In the genomic region with DNA sequence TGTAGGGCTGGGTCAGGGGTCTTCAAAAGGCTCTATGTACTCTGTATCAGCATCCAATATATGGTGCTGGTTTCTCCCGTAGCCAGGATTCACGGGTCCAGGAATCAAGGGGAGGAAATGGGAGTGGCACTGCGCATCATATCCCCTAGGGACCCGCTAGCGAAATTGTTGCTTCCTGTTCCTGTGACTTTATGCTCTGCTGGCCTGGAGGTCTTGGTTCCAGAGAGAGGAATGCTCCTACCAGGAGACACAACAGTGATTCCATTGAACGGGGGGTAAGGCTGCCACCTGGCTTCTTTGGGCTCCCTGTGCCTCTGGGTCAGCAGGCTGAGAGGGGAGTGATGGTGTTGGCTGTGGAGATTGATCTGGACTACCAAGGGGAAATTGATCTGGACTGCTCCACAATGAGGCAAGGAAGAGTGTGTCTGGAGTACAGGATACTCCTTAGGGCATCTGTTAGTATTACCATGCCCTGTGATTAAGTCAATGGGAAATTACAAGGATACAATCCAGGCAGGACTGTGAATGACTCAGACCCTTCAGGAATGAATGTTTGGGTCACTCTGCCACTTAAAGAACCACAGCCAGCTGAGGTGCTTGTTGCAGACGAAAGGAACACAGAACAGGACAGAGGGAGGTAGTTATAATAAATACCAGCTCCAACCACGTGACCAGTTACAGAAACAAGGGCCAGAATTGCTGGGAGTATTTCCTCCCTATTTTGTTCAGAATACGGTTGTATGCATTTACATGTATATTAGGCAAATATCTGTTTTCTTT, we compare ENCODE assay signal across 9 cellular contexts. TPM values are rescaled to one million over a fixed set of nuclear protein-coding genes. Genes with fewer than 3 reads are reported as not detected.
DNase-seq lines count a peak whose midpoint lies in the region; ATAC-seq and TF ChIP-seq lines count a peak whose summit lies in the region.
"Had no signal": no experiment of that assay in that cellular context is flagged by ENCODE, and none has a peak within 500 bp of the region (broad histone marks: within the 10 kb centered on the region; RNA-seq: fewer than 3 reads in every experiment).

No MANE protein-coding gene starts in this region.

- H3K27me3 ChIP-seq in PC-9 (ENCODE audit: insufficient read depth, low read depth) = no peaks in the 10 kb centered on the region
- no peaks in the 10 kb centered on the region for H3K27me3 ChIP-seq in esophagus muscularis mucosa
- H3K27me3 ChIP-seq in parathyroid adenoma (ENCODE audit: control insufficient read depth, insufficient read depth, low read length) = no peaks in the 10 kb centered on the region

- H3K4me1 ChIP-seq in PC-9 (replicated peaks; ENCODE audit: insufficient read depth) (peaks cover 51% of the 10 kb centered on the region), esophagus muscularis mucosa (peaks cover 47 to 99% (median 97%) of the 10 kb centered on the region in 4 donors), parathyroid adenoma (peaks cover 3% of the 10 kb centered on the region)

- H2AFZ ChIP-seq in PC-9 (no peak overlapping the region), parathyroid adenoma (no peak overlapping the region)

- no peak overlapping the region for H3K9ac ChIP-seq in parathyroid adenoma

- no peaks in the 10 kb centered on the region for H3K36me3 ChIP-seq in PC-9 (ENCODE audit: low read depth)
- peaks cover 0 to 16% (median 0%) of the 10 kb centered on the region in 4 donors for H3K36me3 ChIP-seq in esophagus muscularis mucosa
- no peaks in the 10 kb centered on the region for H3K36me3 ChIP-seq in parathyroid adenoma (ENCODE audit: control insufficient read depth, insufficient read depth, low read length)

- intact Hi-C loops in PC-9 (cut with micrococcal nuclease; ENCODE audit: unreplicated experiment) = loop anchor here (1.0 kb wide), 1 partner anchor 12 kb away; no protein-coding TSS in a partner anchor
- intact Hi-C loops in esophagus muscularis mucosa (cut with DNase I) = loop anchor here (5.0 kb wide), 1 partner anchor 64 kb away; no protein-coding TSS in a partner anchor

- WGBS in esophagus muscularis mucosa = 38% methylated on average over 9 of the region's 9 CpGs

- ATAC-seq in HG02588 (IDR thresholded peaks at IDR 0.05; ENCODE audit: unreplicated experiment) = no peak
- ATAC-seq in GM19452 (IDR thresholded peaks at IDR 0.05; ENCODE audit: unreplicated experiment) = no peak
- ATAC-seq in HG02970 (IDR thresholded peaks at IDR 0.05; ENCODE audit: low FRiP score, unreplicated experiment) = no peak
- ATAC-seq: activated T-cell treated with anti-CD3 and anti-CD28 coated beads, Interleukin-2, amount 50 U/mL, for 72 hours had no signal

- no peaks in the 10 kb centered on the region for H3K9me2 ChIP-seq in PC-9 (ENCODE audit: insufficient read depth)

- H3K4me2 ChIP-seq in PC-9 (peak overlapping the region; percentile 60), parathyroid adenoma (ENCODE audit: low read length) (no peak overlapping the region)

- peak; percentile 40 for DNase-seq in DMS153 (lab: John Stamatoyannopoulos, UW)
- peak; percentile 60 to 83 for DNase-seq in PC-9
- DNase-seq in esophagus muscularis mucosa (ENCODE audit: extremely low spot score) = no peak
- DNase-seq in stimulated activated CD8-positive, alpha-beta memory T cell treated with anti-CD3 and anti-CD28 coated beads, Interleukin-4, amount 100 ng/mL, for 48 hours = no peak
- DNase-seq: activated T-cell treated with anti-CD3 and anti-CD28 coated beads, Interleukin-2, amount 50 U/mL, for 72 hours had no signal

- no peak for TF ChIP-seq CTCF in PC-9 (conservative IDR thresholded peaks at IDR 0.05)
- no peak for TF ChIP-seq CTCF in esophagus muscularis mucosa (IDR thresholded peaks at IDR 0.05)
- no peak for TF ChIP-seq CTCF in parathyroid adenoma (IDR thresholded peaks at IDR 0.05)

- peaks cover 28% of the 10 kb centered on the region for H3F3A ChIP-seq in PC-9 (ENCODE audit: insufficient read depth, low read depth)

- CTCF ChIA-PET in PC-9 (lab: Charles Lee) = interaction anchor here (0.6 kb wide), 1 partner anchor 15 kb away, joined by 3 read pairs; no protein-coding TSS in a partner anchor

- TF ChIP-seq EP300 in esophagus muscularis mucosa (IDR thresholded peaks at IDR 0.05) = peak; percentile 34

- no peak for TF ChIP-seq POLR2A in esophagus muscularis mucosa (IDR thresholded peaks at IDR 0.05; ENCODE audit: low read depth)

- H3K27ac ChIP-seq in PC-9 (peak overlapping the region; percentile 82), esophagus muscularis mucosa (replicated peaks in 1 of 4) (peak overlapping the region; percentile 78 to 85 (median 81)), parathyroid adenoma (peak overlapping the region; percentile 53)

- H3K79me2 ChIP-seq in PC-9 (ENCODE audit: low read depth) (peaks cover 89% of the 10 kb centered on the region), parathyroid adenoma (peaks cover 2% of the 10 kb centered on the region)

- BruUV-seq in PC-9 (replicated peaks; lab: Mats Ljungman, UMichigan) = TSS peak; percentile 40

- H3K4me3 ChIP-seq in PC-9 = no peak overlapping the region; the same call in 1 of the 2 replicates
- H3K4me3 ChIP-seq in esophagus muscularis mucosa = peak overlapping the region in 2 of 4 donors; percentile 4 to 21
- no peak overlapping the region for H3K4me3 ChIP-seq in parathyroid adenoma (ENCODE audit: low read depth, low read length)

- H4K20me1 ChIP-seq in PC-9 (ENCODE audit: insufficient read depth) = no peaks in the 10 kb centered on the region

- POLR2A ChIA-PET in PC-9 (lab: Charles Lee; ENCODE audit: unreplicated experiment) = interaction anchor here (0.7 to 0.9 kb wide), 2 partner anchors 15 to 76 kb away, joined by 3 to 6 read pairs; no protein-coding TSS in a partner anchor

- H3K9me3 ChIP-seq in PC-9 (ENCODE audit: insufficient read depth, low read depth) = no peaks in the 10 kb centered on the region
- no peaks in the 10 kb centered on the region for H3K9me3 ChIP-seq in esophagus muscularis mucosa
- H3K9me3 ChIP-seq in parathyroid adenoma (ENCODE audit: control insufficient read depth, low read length) = no peaks in the 10 kb centered on the region

RNA-seq across cellular contexts. Expression of a gene that starts 10.2 kb away (rescaled TPM):
- 27.9 and 33.8 TPM in 2 replicates for total RNA-seq in PC-9 (2021)
- 100 to 1,000 TPM in 2 of 4 donors, 10 to 100 TPM in 2; 61.0 to 104 (median 97.4) TPM for total RNA-seq in esophagus muscularis mucosa

Comparison
In these comparisons a context has a peak if more than half of its experiments do, and no peak if none do; other contexts are left out.
1. DNase-seq: peak in DMS153 (single experiment) and PC-9 (2 of 2); none in esophagus muscularis mucosa (single experiment) and stimulated activated CD8-positive, alpha-beta memory T cell treated with anti-CD3 and anti-CD28 coated beads, Interleukin-4, amount 100 ng/mL, for 48 hours (single experiment).
2. Peak in every context shown above with its lines, with median percentiles within 50 percentile points of each other: H3K27ac ChIP-seq.